12 cellular contexts compared by ENCODE assay signal in the genomic region with DNA sequence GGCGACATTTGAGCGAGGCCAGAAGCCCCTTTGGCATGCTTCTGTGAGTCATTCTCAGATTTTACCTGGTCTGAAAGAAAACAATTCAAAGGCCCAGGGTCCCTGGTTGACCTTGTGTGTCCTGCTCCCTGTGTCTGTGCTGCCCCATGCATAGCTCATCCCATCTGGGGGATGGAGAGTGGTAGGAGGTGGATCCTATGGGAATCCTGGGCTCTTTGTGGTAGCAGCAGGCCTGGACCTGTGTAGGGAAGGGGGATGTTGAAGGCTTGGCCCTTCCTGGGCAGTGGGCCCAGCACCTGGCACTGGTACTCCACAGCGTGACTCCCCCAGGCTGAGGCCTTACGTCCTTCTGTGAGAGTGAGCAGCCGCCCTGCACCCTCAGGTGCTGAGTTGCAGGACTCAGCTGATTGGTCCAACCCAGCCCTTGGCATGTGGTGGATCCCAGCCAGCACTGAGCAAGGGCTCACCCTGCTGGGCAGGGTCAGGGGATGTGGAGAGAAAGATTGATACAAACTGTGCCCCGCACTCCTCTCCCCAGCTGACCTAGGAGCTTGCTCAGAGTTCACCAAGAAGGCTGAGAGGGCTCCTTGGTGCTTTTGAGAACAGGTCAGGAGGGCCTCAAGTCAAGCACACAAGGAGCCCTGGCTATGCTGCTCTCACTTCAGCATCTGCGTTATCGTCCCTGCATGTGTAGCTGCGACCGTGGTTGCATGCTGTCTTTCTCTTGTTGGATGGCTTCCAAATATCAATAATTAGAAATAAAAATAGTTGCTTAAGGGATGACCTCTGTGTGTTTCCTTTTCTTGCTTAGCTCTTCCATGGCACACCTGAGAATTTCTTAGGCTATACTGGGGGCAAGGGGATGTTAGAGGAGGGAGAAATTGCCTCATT.
DNase-seq lines count a peak whose midpoint lies in the region; ATAC-seq and TF ChIP-seq lines count a peak whose summit lies in the region.
"Had no signal": no experiment of that assay in that cellular context is flagged by ENCODE, and none has a peak within 500 bp of the region (broad histone marks: within the 10 kb centered on the region; RNA-seq: fewer than 3 reads in every experiment).

No MANE protein-coding gene starts in this region.

- intact Hi-C loops in tibial artery (cut with DNase I; ENCODE audit: low total_unique reads), result loop anchor here (2.0 kb wide), 1 partner anchor 34 kb away; no protein-coding TSS in a partner anchor

- H3K36me3 ChIP-seq in stomach smooth muscle (ENCODE audit: control insufficient read depth in 2 of 2, insufficient read depth in 2 of 2, low read length in 2 of 2), result no peaks in the 10 kb centered on the region
- H3K36me3 ChIP-seq in tibial artery, result peaks cover 0 to 10% (median 0%) of the 10 kb centered on the region in 3 donors
- H3K36me3 ChIP-seq: adrenal gland had no signal

- ATAC-seq in GM19395 (IDR thresholded peaks at IDR 0.05; ENCODE audit: unreplicated experiment), result no peak
- ATAC-seq: naive thymus-derived CD8-positive, alpha-beta T cell had no signal

- DNase-seq in NCI-H2107 treated with DMSO at 0.1 percent for 48 hours (lab: John Stamatoyannopoulos, UW; ENCODE audit: unreplicated experiment), result peak; percentile 27
- no peak for DNase-seq in NCI-H2107 (lab: John Stamatoyannopoulos, UW)
- DNase-seq in UCSD-AML1 (lab: John Stamatoyannopoulos, UW; ENCODE audit: unreplicated experiment), result peak; percentile 51
- peak; percentile 67 for DNase-seq in iPS-NIHi11 (ENCODE audit: low spot score)
- no peak for DNase-seq in tibial artery
- DNase-seq in NCI-H2029 (lab: John Stamatoyannopoulos, UW), result no peak
- DNase-seq: foreskin melanocyte; naive thymus-derived CD8-positive, alpha-beta T cell had no signal

- H3K9ac ChIP-seq in stomach smooth muscle (ENCODE audit: low read length in 2 of 2), result peak overlapping the region in 1 of 2 donors; percentile 36

- H3K27ac ChIP-seq in stomach smooth muscle (ENCODE audit: low read length), result peak overlapping the region; percentile 82
- H3K27ac ChIP-seq in tibial artery, result no peak overlapping the region
- H3K27ac ChIP-seq: A549, adrenal gland had no signal

- TF ChIP-seq CTCF in tibial artery (IDR thresholded peaks at IDR 0.05), result no peak

- H3K9me3 ChIP-seq in stomach smooth muscle (ENCODE audit: control insufficient read depth in 2 of 2, low read length in 2 of 2) (no peaks in the 10 kb centered on the region), tibial artery (no peaks in the 10 kb centered on the region)
- H3K9me3 ChIP-seq: A549, adrenal gland had no signal

- H3K27me3 ChIP-seq in stomach smooth muscle (ENCODE audit: control insufficient read depth in 1 of 2, insufficient read depth in 2 of 2, low read length in 2 of 2) (no peaks in the 10 kb centered on the region), tibial artery (no peaks in the 10 kb centered on the region)
- H3K27me3 ChIP-seq: adrenal gland had no signal

- no peak overlapping the region for H3K4me3 ChIP-seq in stomach smooth muscle (ENCODE audit: low read length in 2 of 2)
- no peak overlapping the region for H3K4me3 ChIP-seq in tibial artery
- H3K4me3 ChIP-seq: A549, adrenal gland had no signal

- peaks cover 35% of the 10 kb centered on the region for H3K4me1 ChIP-seq in stomach smooth muscle (ENCODE audit: control insufficient read depth, insufficient read depth, low read length)
- H3K4me1 ChIP-seq in tibial artery, result peaks cover 0 to 21% (median 6%) of the 10 kb centered on the region in 4 donors
- H3K4me1 ChIP-seq: A549 had no signal

Comparison
In these comparisons a context has a peak if more than half of its experiments do, and no peak if none do; other contexts are left out.
1. DNase-seq: peak in NCI-H2107 treated with DMSO at 0.1 percent for 48 hours (single experiment), UCSD-AML1 (single experiment) and iPS-NIHi11 (single experiment); none in NCI-H2107 (single experiment), tibial artery (0 of 2) and NCI-H2029 (single experiment).